ENCODE assay signal across 9 cellular contexts in the genomic region with DNA sequence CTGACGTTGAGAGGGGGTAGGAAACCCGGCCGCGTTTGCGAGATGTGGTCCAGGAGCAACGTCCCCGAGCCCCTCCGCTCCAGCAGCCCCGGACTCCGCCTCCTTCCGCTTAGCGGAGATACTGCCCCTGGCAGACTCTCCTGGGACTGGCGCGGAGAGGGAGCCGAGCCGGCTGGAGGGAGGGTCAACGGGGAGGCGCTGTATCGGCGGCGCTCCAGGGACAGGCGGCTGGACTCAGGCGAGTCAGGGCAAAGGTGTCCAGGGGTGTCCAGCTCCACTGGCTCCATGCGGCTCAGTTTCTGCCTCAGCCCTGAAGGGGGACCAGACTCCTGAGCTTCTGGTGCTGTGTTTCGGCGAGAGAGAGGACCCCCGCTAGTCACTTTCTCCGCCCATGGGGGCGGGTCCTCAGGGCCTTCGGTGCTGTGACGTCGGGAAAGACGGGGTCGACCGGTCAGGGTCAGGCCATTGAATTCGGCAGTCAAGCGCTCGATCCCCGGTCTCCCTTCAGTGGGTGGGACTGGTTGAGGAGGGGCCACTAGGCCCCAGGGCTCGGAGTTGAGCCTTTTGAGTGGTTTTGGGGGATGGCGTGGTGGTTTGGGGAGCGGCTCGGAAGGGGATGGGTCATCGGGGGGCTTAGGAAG. TPM values are rescaled to one million over a fixed set of nuclear protein-coding genes. Genes with fewer than 3 reads are reported as not detected.
DNase-seq lines count a peak whose midpoint lies in the region; ATAC-seq and TF ChIP-seq lines count a peak whose summit lies in the region.
"Had no signal": no experiment of that assay in that cellular context is flagged by ENCODE, and none has a peak within 500 bp of the region (broad histone marks: within the 10 kb centered on the region; RNA-seq: fewer than 3 reads in every experiment).

No MANE protein-coding gene starts in this region.

- no peaks in the 10 kb centered on the region for H3K9me3 ChIP-seq in esophagus (ENCODE audit: control insufficient read depth in 2 of 2, insufficient read depth in 1 of 2, low read depth in 1 of 2, low read length in 1 of 2)
- H3K9me3 ChIP-seq in mucosa of descending colon = no peaks in the 10 kb centered on the region
- H3K9me3 ChIP-seq in suprapubic skin = no peaks in the 10 kb centered on the region

- peak overlapping the region; percentile 63 to 91 for H3K27ac ChIP-seq in esophagus (ENCODE audit: low read depth in 2 of 2, low read length in 1 of 2)
- H3K27ac ChIP-seq in suprapubic skin = peak overlapping the region; percentile 79
- H3K27ac ChIP-seq: C4-2B had no signal

- H3K4me1 ChIP-seq in esophagus (ENCODE audit: control insufficient read depth in 2 of 2, insufficient read depth in 2 of 2, low read length in 1 of 2) (peaks cover 7 to 23% of the 10 kb centered on the region in 2 donors), mucosa of descending colon (ENCODE audit: low read depth) (peaks cover 45% of the 10 kb centered on the region), suprapubic skin (peaks cover 80% of the 10 kb centered on the region)

- TF ChIP-seq CTCF in mucosa of descending colon (IDR thresholded peaks at IDR 0.05) (no peak), suprapubic skin (IDR thresholded peaks at IDR 0.05) (no peak)

- no peaks in the 10 kb centered on the region for H3K36me3 ChIP-seq in esophagus (ENCODE audit: control insufficient read depth in 2 of 2, insufficient read depth in 2 of 2, low read length in 1 of 2)
- H3K36me3 ChIP-seq in mucosa of descending colon (ENCODE audit: low read depth) = no peaks in the 10 kb centered on the region
- no peaks in the 10 kb centered on the region for H3K36me3 ChIP-seq in suprapubic skin

- peak in 1 of 2 donors; percentile 7 for TF ChIP-seq POLR2A in suprapubic skin (IDR thresholded peaks at IDR 0.05)

- ATAC-seq in mucosa of descending colon = peak; percentile 17

- TF ChIP-seq EP300 in suprapubic skin (IDR thresholded peaks at IDR 0.05) = no peak

- H3K4me3 ChIP-seq in esophagus (ENCODE audit: low read depth in 1 of 2, low read length in 2 of 2) (peak overlapping the region; percentile 44 to 47), mucosa of descending colon (peak overlapping the region; percentile 11), suprapubic skin (peak overlapping the region; percentile 74)

- 1% methylated on average over 43 to 44 of the region's 44 CpGs for WGBS in esophagus, 2 donors
- WGBS in suprapubic skin = 0% methylated on average over 17 of the region's 44 CpGs

- intact Hi-C loops in mucosa of descending colon (cut with DNase I, micrococcal nuclease) = loop anchor here in 1 of 2 donors (10.0 kb wide), 1 partner anchor 46 kb away; a partner anchor contains a TSS

- no peaks in the 10 kb centered on the region for H3K27me3 ChIP-seq in esophagus (ENCODE audit: control insufficient read depth in 1 of 2, insufficient read depth in 2 of 2, low read length in 2 of 2)
- no peaks in the 10 kb centered on the region for H3K27me3 ChIP-seq in suprapubic skin

- DNase-seq in NCI-H187 (lab: John Stamatoyannopoulos, UW) (peak; percentile 53 to 66), NCI-H187 treated with DMSO at 0.1 percent for 48 hours (lab: John Stamatoyannopoulos, UW) (no peak), NCI-H2227 treated with DMSO at 0.1 percent for 48 hours (lab: John Stamatoyannopoulos, UW) (peak; percentile 76), activated T-cell treated with anti-CD3 and anti-CD28 coated beads for 24 hours (ENCODE audit: low read depth) (peak; percentile 41), mucosa of descending colon (peak; percentile 66 to 87 (median 81)), suprapubic skin (ENCODE audit: low spot score in 2 of 2) (peak; percentile 88 to 91), HPDE6-E6E7 (ENCODE audit: extremely low spot score) (no peak)

RNA-seq across cellular contexts. Expression of a gene that starts 2.8 kb away (rescaled TPM):
- polyA plus RNA-seq in esophagus = 1 to 10 TPM; 2.1 to 2.9 TPM
- 10 to 100 TPM in 2 of 3 donors, 1 to 10 TPM in 1; 3.9 to 34.3 (median 10.2) TPM for total RNA-seq in mucosa of descending colon
- total RNA-seq in suprapubic skin = 10 to 100 TPM in 3 of 4 donors, 1 to 10 TPM in 1; 7.6 to 18.4 (median 11.3) TPM

RNA-seq across cellular contexts. Expression of a gene that starts 3.8 kb away (rescaled TPM):
- under 1 TPM; 0.27 to 0.47 TPM for polyA plus RNA-seq in esophagus
- total RNA-seq in mucosa of descending colon (under 1 TPM; 0.14 to 0.63 (median 0.41) TPM), suprapubic skin (under 1 TPM in 3 of 4 donors, not detected in 1; 0.21 to 0.64 (median 0.45) TPM)

RNA-seq across cellular contexts. Expression of a gene that starts 3.9 kb away (rescaled TPM):
- 10 to 100 TPM; 12.8 to 13.7 TPM for polyA plus RNA-seq in esophagus
- total RNA-seq in mucosa of descending colon (10 to 100 TPM; 15.7 to 26.8 (median 19.5) TPM), suprapubic skin (10 to 100 TPM in 2 of 4 donors, 1 to 10 TPM in 2; 7.3 to 16.7 (median 11.9) TPM)

RNA-seq across cellular contexts. Expression of a gene that starts 33.3 kb away (rescaled TPM):
- polyA plus RNA-seq in esophagus = 100 to 1,000 TPM; 144 to 250 TPM
- total RNA-seq in mucosa of descending colon = 10 to 100 TPM; 82.3 to 94.5 (median 93.9) TPM
- total RNA-seq in suprapubic skin = 100 to 1,000 TPM in 3 of 4 donors, 10 to 100 TPM in 1; 92.2 to 186 (median 134) TPM

RNA-seq across cellular contexts. Expression of a gene that starts 35.8 kb away (rescaled TPM):
- 100 to 1,000 TPM in 1 of 2 donors, 10 to 100 TPM in 1; 77.5 to 235 TPM for polyA plus RNA-seq in esophagus
- 1,000 to 10,000 TPM in 1 of 3 donors, 100 to 1,000 TPM in 2; 683 to 1,682 (median 830) TPM for total RNA-seq in mucosa of descending colon
- 1,000 to 10,000 TPM; 2,326 to 8,649 (median 2,541) TPM for total RNA-seq in suprapubic skin

Comparison
In these comparisons a context has a peak if more than half of its experiments do, and no peak if none do; other contexts are left out.
1. DNase-seq: peak in NCI-H187 (2 of 2), NCI-H2227 treated with DMSO at 0.1 percent for 48 hours (single experiment), activated T-cell treated with anti-CD3 and anti-CD28 coated beads for 24 hours (single experiment), mucosa of descending colon (3 of 3) and suprapubic skin (2 of 2); none in NCI-H187 treated with DMSO at 0.1 percent for 48 hours (single experiment) and HPDE6-E6E7 (single experiment).
2. H3K4me3 ChIP-seq: peak in every context shown above with its lines; median percentile 74 in suprapubic skin; 46 in esophagus; 11 in mucosa of descending colon.